ENCODE assay signal across 25 cellular contexts in genomic region chr7:140609646-140610045, GRCh38. TPM values are rescaled to one million over a fixed set of nuclear protein-coding genes. Genes with fewer than 3 reads are reported as not detected.
DNase-seq lines count a peak whose midpoint lies in the region; ATAC-seq, FAIRE-seq and TF ChIP-seq lines count a peak whose summit lies in the region.
"Had no signal": no experiment of that assay in that cellular context is flagged by ENCODE, and none has a peak within 500 bp of the region (broad histone marks: within the 10 kb centered on the region; RNA-seq: fewer than 3 reads in every experiment).

No MANE protein-coding gene starts in this region.

- no peak overlapping the region for H3K4me3 ChIP-seq in heart left ventricle
- H3K4me3 ChIP-seq in right atrium auricular region = no peak overlapping the region
- H3K4me3 ChIP-seq in astrocyte (ENCODE audit: insufficient read depth, low read depth, low read length) = no peak overlapping the region
- H3K4me3 ChIP-seq in fibroblast of the aortic adventitia (ENCODE audit: low read depth, low read length) = no peak overlapping the region
- H3K4me3 ChIP-seq in subcutaneous abdominal adipose tissue (ENCODE audit: low read depth in 1 of 5, low read length in 5 of 5) = no peak overlapping the region
- H3K4me3 ChIP-seq: BLaER1, skin epidermis, upper lobe of left lung had no signal

- peaks cover 3% of the 10 kb centered on the region for H3K79me2 ChIP-seq in astrocyte (ENCODE audit: insufficient read depth, low read length)

- TF ChIP-seq POLR2A in heart left ventricle (IDR thresholded peaks at IDR 0.05) = no peak

- DNase-seq in heart left ventricle = no peak
- no peak for DNase-seq in right atrium auricular region (ENCODE audit: low spot score)
- DNase-seq in astrocyte (ENCODE audit: low read depth) = peak; percentile 90
- peak; percentile 89 for DNase-seq in fibroblast of the aortic adventitia (ENCODE audit: low read depth)
- no peak for DNase-seq in NCI-H146 (lab: John Stamatoyannopoulos, UW)
- no peak for DNase-seq in 8988T
- no peak for DNase-seq in SIG-M5 (lab: John Stamatoyannopoulos, UW)
- DNase-seq: activated CD4-positive, alpha-beta T cell treated with anti-CD3 and anti-CD28 coated beads for 1 hour; Calu3; hippocampal formation; islet precursor cell; natural killer cell; NCI-H1436; NCI-H526 treated with DMSO at 0.1 percent for 48 hours; posterior cingulate gyrus; stimulated activated CD4-positive, alpha-beta T cell treated with anti-CD3 and anti-CD28 coated beads, Interleukin-4, amount 100 ng/mL, for 1 hour; stimulated activated naive CD8-positive, alpha-beta T cell treated with anti-CD3 and anti-CD28 coated beads, Interleukin-15, amount 100 ng/mL, for 72 hours; upper lobe of left lung had no signal

- H3K4me2 ChIP-seq in astrocyte (ENCODE audit: low read length) = peak overlapping the region; percentile 25
- H3K4me2 ChIP-seq: BLaER1 had no signal

- H3K4me1 Mint-ChIP-seq in astrocyte (ENCODE audit: low read depth, unreplicated experiment) = peaks cover 17% of the 10 kb centered on the region
- H3K4me1 Mint-ChIP-seq: memory B cell; natural killer cell; stimulated activated naive CD8-positive, alpha-beta T cell treated with anti-CD3 and anti-CD28 coated beads, Interleukin-15, amount 100 ng/mL, for 72 hours had no signal

- peak overlapping the region in 9 of 12 donors; percentile 1 to 58 (median 34) for H3K27ac ChIP-seq in heart left ventricle
- H3K27ac ChIP-seq in right atrium auricular region = peak overlapping the region in 1 of 2 donors; percentile 47
- H3K27ac ChIP-seq in astrocyte (ENCODE audit: low read depth, low read length) = peak overlapping the region; percentile 45
- H3K27ac ChIP-seq in subcutaneous abdominal adipose tissue (ENCODE audit: low read depth, low read length) = peak overlapping the region; percentile 50
- H3K27ac ChIP-seq: BLaER1, upper lobe of left lung had no signal

- no peaks in the 10 kb centered on the region for H3K27me3 Mint-ChIP-seq in astrocyte (ENCODE audit: low read depth, unreplicated experiment)
- H3K27me3 Mint-ChIP-seq: memory B cell; stimulated activated naive CD8-positive, alpha-beta T cell treated with anti-CD3 and anti-CD28 coated beads, Interleukin-15, amount 100 ng/mL, for 72 hours had no signal

- no peak overlapping the region for H3K9ac ChIP-seq in astrocyte (ENCODE audit: low read length)
- no peak overlapping the region for H3K9ac ChIP-seq in subcutaneous abdominal adipose tissue (ENCODE audit: low read length in 5 of 5)
- H3K9ac ChIP-seq: BLaER1 had no signal

- no peak overlapping the region for H3K4me3 Mint-ChIP-seq in astrocyte (ENCODE audit: unreplicated experiment)
- H3K4me3 Mint-ChIP-seq: memory B cell; natural killer cell; stimulated activated naive CD8-positive, alpha-beta T cell treated with anti-CD3 and anti-CD28 coated beads, Interleukin-15, amount 100 ng/mL, for 72 hours had no signal

- ATAC-seq in heart left ventricle = no peak
- ATAC-seq: esophagus mucosa; natural killer cell; stimulated activated naive CD8-positive, alpha-beta T cell treated with anti-CD3 and anti-CD28 coated beads, Interleukin-15, amount 100 ng/mL, for 72 hours had no signal

- no peaks in the 10 kb centered on the region for H3K9me3 Mint-ChIP-seq in astrocyte (ENCODE audit: unreplicated experiment)
- H3K9me3 Mint-ChIP-seq: memory B cell; natural killer cell; stimulated activated naive CD8-positive, alpha-beta T cell treated with anti-CD3 and anti-CD28 coated beads, Interleukin-15, amount 100 ng/mL, for 72 hours had no signal

- H2AFZ ChIP-seq in astrocyte (ENCODE audit: low read depth, low read length) = no peak overlapping the region

- H3K9me3 ChIP-seq in heart left ventricle (no peaks in the 10 kb centered on the region), right atrium auricular region (no peaks in the 10 kb centered on the region), astrocyte (ENCODE audit: insufficient read depth, low read depth, low read length) (no peaks in the 10 kb centered on the region), subcutaneous abdominal adipose tissue (ENCODE audit: control insufficient read depth in 5 of 5, low read length in 5 of 5) (no peaks in the 10 kb centered on the region)
- H3K9me3 ChIP-seq: BLaER1, upper lobe of left lung had no signal

- TF ChIP-seq CTCF in heart left ventricle (IDR thresholded peaks at IDR 0.05) = no peak
- TF ChIP-seq CTCF in right atrium auricular region (IDR thresholded peaks at IDR 0.05) = no peak
- no peak for TF ChIP-seq CTCF in astrocyte (IDR thresholded peaks at IDR 0.05; ENCODE audit: insufficient read depth, low read depth, low read length)
- TF ChIP-seq CTCF in fibroblast of the aortic adventitia (IDR thresholded peaks at IDR 0.05; ENCODE audit: insufficient read depth, low read length) = no peak

- H3K4me1 ChIP-seq in heart left ventricle (peaks cover 7 to 61% (median 33%) of the 10 kb centered on the region in 12 donors), right atrium auricular region (peaks cover 0 to 31% of the 10 kb centered on the region in 2 donors), astrocyte (ENCODE audit: insufficient read depth, low read length) (peaks cover 45% of the 10 kb centered on the region), subcutaneous abdominal adipose tissue (ENCODE audit: control insufficient read depth in 5 of 5, insufficient read depth in 5 of 5, low read length in 5 of 5) (peaks cover 6 to 48% (median 31%) of the 10 kb centered on the region in 5 donors)

- no peak overlapping the region for H3K27ac Mint-ChIP-seq in astrocyte (ENCODE audit: unreplicated experiment)
- H3K27ac Mint-ChIP-seq: memory B cell; natural killer cell; stimulated activated naive CD8-positive, alpha-beta T cell treated with anti-CD3 and anti-CD28 coated beads, Interleukin-15, amount 100 ng/mL, for 72 hours had no signal

- no peaks in the 10 kb centered on the region for H3K36me3 ChIP-seq in heart left ventricle
- H3K36me3 ChIP-seq in right atrium auricular region = no peaks in the 10 kb centered on the region
- H3K36me3 ChIP-seq in astrocyte (ENCODE audit: insufficient read depth, low read length) = no peaks in the 10 kb centered on the region
- H3K36me3 ChIP-seq in subcutaneous abdominal adipose tissue (ENCODE audit: control insufficient read depth in 5 of 5, insufficient read depth in 5 of 5, low read length in 5 of 5) = no peaks in the 10 kb centered on the region
- H3K36me3 ChIP-seq: BLaER1, upper lobe of left lung had no signal

- no peak for FAIRE-seq in astrocyte (lab: Jason Lieb, UNC)
- FAIRE-seq: GM19239, H1 had no signal

- intact Hi-C loops in heart left ventricle (cut with DNase I) = loop anchor here in 2 of 10 donors (2.0 to 5.0 kb wide), 2 partner anchors 31 to 33 kb away; partner anchors contain the start of gene DENND2A (in 2 of the 2)

- no peaks in the 10 kb centered on the region for H4K20me1 ChIP-seq in astrocyte (ENCODE audit: insufficient read depth, low read length)
- H4K20me1 ChIP-seq: BLaER1 had no signal

- peaks cover 9% of the 10 kb centered on the region for H3K36me3 Mint-ChIP-seq in astrocyte (ENCODE audit: low read depth, unreplicated experiment)
- H3K36me3 Mint-ChIP-seq: memory B cell, natural killer cell had no signal

- no peaks in the 10 kb centered on the region for H3K27me3 ChIP-seq in heart left ventricle
- H3K27me3 ChIP-seq in right atrium auricular region = no peaks in the 10 kb centered on the region
- H3K27me3 ChIP-seq in astrocyte (ENCODE audit: insufficient read depth, low read length) = no peaks in the 10 kb centered on the region
- H3K27me3 ChIP-seq in subcutaneous abdominal adipose tissue (ENCODE audit: control insufficient read depth in 5 of 5, insufficient read depth in 4 of 5, low read length in 5 of 5) = peaks cover 0 to 6% (median 0%) of the 10 kb centered on the region in 5 donors
- H3K27me3 ChIP-seq: BLaER1, upper lobe of left lung had no signal

- WGBS in heart left ventricle, 4 donors = 88 to 95% (median 93%) methylated on average over 2 of the region's 2 CpGs

RNA-seq across cellular contexts. Expression of gene DENND2A, which starts 31.0 kb away (rescaled TPM):
- total RNA-seq in heart left ventricle = 10 to 100 TPM in 6 of 9 donors, 1 to 10 TPM in 3; 6.7 to 17.9 (median 10.8) TPM
- 1 to 10 TPM; 4.6 to 6.2 TPM for polyA plus RNA-seq in heart left ventricle
- 10 to 100 TPM in 1 of 2 donors, 1 to 10 TPM in 1; 9.2 to 10.5 TPM for total RNA-seq in right atrium auricular region
- total RNA-seq in astrocyte = 41.7 and 42.1 TPM in 2 replicates
- 10.8 and 17.7 TPM in 2 replicates for total RNA-seq in fibroblast of the aortic adventitia (ENCODE audit: low replicate concordance)
- total RNA-seq: Calu3 had no signal

Comparison
In these comparisons a context has a peak if more than half of its experiments do, and no peak if none do; other contexts are left out.
1. DNase-seq: peak in astrocyte (single experiment) and fibroblast of the aortic adventitia (single experiment); none in heart left ventricle (0 of 5), right atrium auricular region (single experiment), NCI-H146 (single experiment), 8988T (single experiment) and SIG-M5 (single experiment).